8 cellular contexts compared by ENCODE assay signal in genomic region chr21:31580866-31581276, GRCh38.
DNase-seq lines count a peak whose midpoint lies in the region; ATAC-seq and TF ChIP-seq lines count a peak whose summit lies in the region.

No MANE protein-coding gene starts in this region.

- no peaks in the 10 kb centered on the region for H3K9me2 ChIP-seq in MM.1S (replicated peaks; ENCODE audit: insufficient read depth, low read length)
- H3K9me2 ChIP-seq in SK-N-SH: no peaks in the 10 kb centered on the region

- TF ChIP-seq RAD21 in SK-N-SH (IDR thresholded peaks at IDR 0.05; ENCODE audit: low read length): peak; percentile 91

- DNase-seq in CD1c-positive myeloid dendritic cell (ENCODE audit: extremely low spot score): peak; percentile 80
- peak; percentile 88 for DNase-seq in MM.1S
- DNase-seq in SK-N-SH: peak; percentile 68
- DNase-seq in activated naive CD4-positive, alpha-beta T cell treated with anti-CD3 and anti-CD28 coated beads, Interleukin-2, amount 10 ng/mL, durations not matched to agents 7 days and 5 days: peak; percentile 84
- DNase-seq in Right ventricle myocardium superior: peak; percentile 76
- peak; percentile 73 for DNase-seq in retina

- CTCF ChIA-PET in SK-N-SH (lab: Yijun Ruan, JAX): interaction anchor here (0.6 to 12.2 kb wide), 86 partner anchors 9 to 610 kb away, joined by 3 to 169 read pairs (median 5); partner anchors contain the start of gene TIAM1
- CTCF ChIA-PET in activated naive CD4-positive, alpha-beta T cell treated with anti-CD3 and anti-CD28 coated beads, Interleukin-2, amount 10 ng/mL, durations not matched to agents 7 days and 5 days (lab: Charles Lee): interaction anchor here (0.7 to 4.4 kb wide), 47 partner anchors 10 to 491 kb away, joined by 3 to 82 read pairs (median 4); partner anchors contain the start of gene TIAM1

- no peak overlapping the region for H3K27ac ChIP-seq in MM.1S (ENCODE audit: low read length)
- no peak overlapping the region for H3K27ac ChIP-seq in SK-N-SH (ENCODE audit: low read depth in 2 of 2, low read length in 1 of 2)

- H3K9me3 Mint-ChIP-seq in activated naive CD4-positive, alpha-beta T cell treated with anti-CD3 and anti-CD28 coated beads, Interleukin-2, amount 10 ng/mL, durations not matched to agents 7 days and 5 days: no peaks in the 10 kb centered on the region

- TF ChIP-seq CTCF in MM.1S (IDR thresholded peaks at IDR 0.05; ENCODE audit: low read length) (peak; percentile 95), SK-N-SH (IDR thresholded peaks at IDR 0.05) (peak; percentile 83)

- H3K9me3 ChIP-seq in MM.1S (replicated peaks; ENCODE audit: insufficient read depth, low read length): no peaks in the 10 kb centered on the region
- H3K9me3 ChIP-seq in SK-N-SH: no peaks in the 10 kb centered on the region

- H3K79me2 ChIP-seq in MM.1S (ENCODE audit: low read length) (no peaks in the 10 kb centered on the region), SK-N-SH (ENCODE audit: insufficient read depth) (no peaks in the 10 kb centered on the region)

- H3K27me3 Mint-ChIP-seq in activated naive CD4-positive, alpha-beta T cell treated with anti-CD3 and anti-CD28 coated beads, Interleukin-2, amount 10 ng/mL, durations not matched to agents 7 days and 5 days: peaks cover 25% of the 10 kb centered on the region

- H3K27ac Mint-ChIP-seq in activated naive CD4-positive, alpha-beta T cell treated with anti-CD3 and anti-CD28 coated beads, Interleukin-2, amount 10 ng/mL, durations not matched to agents 7 days and 5 days: no peak overlapping the region

- POLR2A ChIA-PET in SK-N-SH (lab: Yijun Ruan, JAX): no interaction called here

- H3K4me1 Mint-ChIP-seq in activated naive CD4-positive, alpha-beta T cell treated with anti-CD3 and anti-CD28 coated beads, Interleukin-2, amount 10 ng/mL, durations not matched to agents 7 days and 5 days: no peaks in the 10 kb centered on the region

- intact Hi-C loops in Right ventricle myocardium superior (cut with DNase I): loop anchor here (5.0 kb wide), 1 partner anchor 384 kb away; no protein-coding TSS in a partner anchor

- WGBS in SK-N-SH (ENCODE audit: low lambda C conversion rate): 17% methylated on average over 2 of the region's 3 CpGs

- H4K20me1 ChIP-seq in MM.1S (ENCODE audit: insufficient read depth, low read length) (no peaks in the 10 kb centered on the region), SK-N-SH (ENCODE audit: insufficient read depth) (no peaks in the 10 kb centered on the region)

- no peaks in the 10 kb centered on the region for H3F3A ChIP-seq in MM.1S (ENCODE audit: insufficient read depth, low read length)
- no peaks in the 10 kb centered on the region for H3F3A ChIP-seq in SK-N-SH (replicated peaks; ENCODE audit: insufficient read depth)

- TF ChIP-seq EP300 in SK-N-SH (IDR thresholded peaks at IDR 0.05; ENCODE audit: borderline replicate concordance in 1 of 2, low read depth in 1 of 2, low read length in 1 of 2): no peak

- ATAC-seq in GM19397 (IDR thresholded peaks at IDR 0.05; ENCODE audit: unreplicated experiment) (peak; percentile 71), Right ventricle myocardium superior (ENCODE audit: poor library complexity) (peak; percentile 77), GM19023 (IDR thresholded peaks at IDR 0.05; ENCODE audit: unreplicated experiment) (no peak)

- H3K9ac ChIP-seq in MM.1S (ENCODE audit: low read length) (no peak overlapping the region), SK-N-SH (no peak overlapping the region)

- peaks cover 15% of the 10 kb centered on the region for H3K4me1 ChIP-seq in MM.1S (ENCODE audit: low read length)
- H3K4me1 ChIP-seq in SK-N-SH (ENCODE audit: control insufficient read depth in 1 of 2, insufficient read depth in 2 of 2, low read depth in 1 of 2, low read length in 1 of 2): no peaks in the 10 kb centered on the region

- no peak overlapping the region for H3K4me3 Mint-ChIP-seq in activated naive CD4-positive, alpha-beta T cell treated with anti-CD3 and anti-CD28 coated beads, Interleukin-2, amount 10 ng/mL, durations not matched to agents 7 days and 5 days

- H3K36me3 Mint-ChIP-seq in activated naive CD4-positive, alpha-beta T cell treated with anti-CD3 and anti-CD28 coated beads, Interleukin-2, amount 10 ng/mL, durations not matched to agents 7 days and 5 days: no peaks in the 10 kb centered on the region

- H3K4me2 ChIP-seq in MM.1S (ENCODE audit: low read depth, low read length) (no peak overlapping the region), SK-N-SH (no peak overlapping the region)

- no peaks in the 10 kb centered on the region for H3K36me3 ChIP-seq in MM.1S (replicated peaks; ENCODE audit: insufficient read depth, low read length)
- H3K36me3 ChIP-seq in SK-N-SH (replicated peaks in 1 of 2; ENCODE audit: control insufficient read depth in 1 of 2, insufficient read depth in 2 of 2, low read length in 1 of 2): no peaks in the 10 kb centered on the region

- H2AFZ ChIP-seq in MM.1S (ENCODE audit: low read length) (peak overlapping the region; percentile 41; the same call in 1 of the 2 replicates), SK-N-SH (ENCODE audit: low read depth) (no peak overlapping the region)

- H3K4me3 ChIP-seq in MM.1S (ENCODE audit: low read length) (no peak overlapping the region), SK-N-SH (ENCODE audit: low read depth in 2 of 2, low read length in 1 of 2) (no peak overlapping the region; a peak in 1 of 4 replicates)

- no peaks in the 10 kb centered on the region for H3K27me3 ChIP-seq in MM.1S (replicated peaks; ENCODE audit: insufficient read depth, low read length)
- H3K27me3 ChIP-seq in SK-N-SH (ENCODE audit: insufficient read depth): no peaks in the 10 kb centered on the region

TF ChIP-seq in SK-N-SH, 30 proteins besides CTCF, POLR2A, EP300 and RAD21:
- TF ChIP-seq SMC3 (IDR thresholded peaks at IDR 0.05; ENCODE audit: low read depth, low read length) (peak; percentile 92), NFIC (IDR thresholded peaks at IDR 0.05; ENCODE audit: borderline replicate concordance) (no peak)
